In the genomic region with DNA sequence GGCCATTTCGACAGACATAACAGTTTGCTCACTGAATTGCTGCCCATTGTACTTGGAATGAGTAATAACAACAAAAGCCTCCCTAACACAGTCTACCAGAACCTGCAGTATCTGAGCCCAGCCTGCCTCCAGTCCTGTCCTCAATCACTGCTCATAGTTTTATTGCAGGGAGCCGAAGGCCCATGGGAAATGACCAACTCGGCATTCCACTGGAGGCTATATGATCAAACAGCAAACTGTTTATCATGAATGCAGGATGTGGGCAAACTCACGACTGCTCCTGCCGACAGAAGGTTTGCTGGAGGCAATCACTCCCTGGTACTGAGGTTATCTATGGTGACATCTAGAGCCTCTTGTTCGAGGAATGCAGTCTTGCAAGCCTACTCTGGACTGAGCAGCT, we compare ENCODE assay signal across 20 cellular contexts. TPM values are rescaled to one million over a fixed set of nuclear protein-coding genes. Genes with fewer than 3 reads are reported as not detected.
DNase-seq lines count a peak whose midpoint lies in the region; ATAC-seq, FAIRE-seq and TF ChIP-seq lines count a peak whose summit lies in the region.
"Had no signal": no experiment of that assay in that cellular context is flagged by ENCODE, and none has a peak within 500 bp of the region (broad histone marks: within the 10 kb centered on the region; RNA-seq: fewer than 3 reads in every experiment).

No MANE protein-coding gene starts in this region.

- H3K4me3 ChIP-seq in bronchial epithelial cell (ENCODE audit: low read depth, low read length): no peak overlapping the region
- H3K4me3 ChIP-seq: prostate gland had no signal

- H3K27ac ChIP-seq in C4-2B: peak overlapping the region; percentile 45
- H3K27ac ChIP-seq: prostate gland had no signal

- FAIRE-seq in bronchial epithelial cell (lab: Jason Lieb, UNC): no peak
- FAIRE-seq: G401.6, urothelium cell line had no signal

- ATAC-seq in GM19324 (IDR thresholded peaks at IDR 0.05; ENCODE audit: low FRiP score, unreplicated experiment): no peak
- ATAC-seq: CD8-positive, alpha-beta T cell; HCT116; stimulated activated naive CD8-positive, alpha-beta T cell treated with anti-CD3 and anti-CD28 coated beads, Interleukin-15, Interleukin-2, amounts not matched to agents 100 U/mL and 50 U/mL, for 24 hours had no signal

- H3K36me3 ChIP-seq in bronchial epithelial cell (ENCODE audit: control insufficient read depth, insufficient read depth, low read length): no peaks in the 10 kb centered on the region
- H3K36me3 ChIP-seq: prostate gland had no signal

- DNase-seq in NCI-H226 (peak; percentile 87), bronchial epithelial cell (ENCODE audit: low read depth) (peak; percentile 72), kidney glomerular epithelial cell (lab: John Stamatoyannopoulos, UW) (peak; percentile 48), T-helper 9 cell (no peak), HuH-7.5 (ENCODE audit: low spot score) (no peak), globus pallidus (ENCODE audit: low spot score) (no peak)
- DNase-seq: amygdala; CD8-positive, alpha-beta T cell; erythroblast; hippocampal formation; NCI-H146; NCI-H446 treated with DMSO at 0.1 percent for 48 hours; stimulated activated CD4-positive, alpha-beta T cell treated with anti-CD3 and anti-CD28 coated beads, Interleukin-12 subunit alpha, Interleukin-12 subunit beta, amount 100 ng/mL, for 4 hours; stimulated activated naive CD8-positive, alpha-beta T cell treated with anti-CD3 and anti-CD28 coated beads, Interleukin-15, Interleukin-2, amounts not matched to agents 100 U/mL and 50 U/mL, for 24 hours had no signal

- no peaks in the 10 kb centered on the region for H3K27me3 ChIP-seq in bronchial epithelial cell (ENCODE audit: control insufficient read depth, insufficient read depth, low read length)

- TF ChIP-seq CTCF in C4-2B (conservative IDR thresholded peaks at IDR 0.05): no peak
- TF ChIP-seq CTCF in bronchial epithelial cell (IDR thresholded peaks at IDR 0.05; ENCODE audit: insufficient read depth, low read length, severe bottlenecking): no peak

RNA-seq across cellular contexts. Expression of gene LSM3, which starts 46.3 kb away (rescaled TPM):
- 5.5 and 6.6 TPM in 2 replicates for total RNA-seq in bronchial epithelial cell

RNA-seq across cellular contexts. Expression of gene XPC, which starts 46.5 kb away (rescaled TPM):
- 25.3 and 33.4 TPM in 2 replicates for total RNA-seq in bronchial epithelial cell

Comparison
In these comparisons a context has a peak if more than half of its experiments do, and no peak if none do; other contexts are left out.
1. DNase-seq: peak in NCI-H226 (single experiment), bronchial epithelial cell (single experiment) and kidney glomerular epithelial cell (single experiment); none in T-helper 9 cell (single experiment), HuH-7.5 (single experiment) and globus pallidus (single experiment).